ENCODE assay signal across 19 cellular contexts in the genomic region with DNA sequence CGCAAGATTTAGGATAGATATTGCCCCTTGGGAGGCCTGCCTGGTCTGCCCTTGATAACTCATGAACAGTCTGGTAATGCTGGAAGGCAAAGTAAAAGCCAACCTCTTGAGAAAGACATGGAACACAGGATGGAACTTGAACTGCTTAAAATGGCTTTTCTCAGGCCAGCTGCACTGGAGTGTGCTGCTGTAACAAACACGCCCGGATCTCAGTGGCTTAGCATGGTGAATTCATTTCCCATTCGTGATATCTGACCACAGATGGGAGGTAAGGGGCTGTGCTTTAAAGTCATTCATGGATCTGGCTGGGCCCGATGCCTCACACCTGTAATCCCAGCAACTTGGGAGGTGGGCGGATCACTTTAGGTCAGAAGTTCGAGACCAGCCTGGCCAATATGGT.
DNase-seq lines count a peak whose midpoint lies in the region; ATAC-seq, FAIRE-seq and TF ChIP-seq lines count a peak whose summit lies in the region.
"Had no signal": no experiment of that assay in that cellular context is flagged by ENCODE, and none has a peak within 500 bp of the region (broad histone marks: within the 10 kb centered on the region; RNA-seq: fewer than 3 reads in every experiment).

No MANE protein-coding gene starts in this region.

- peaks cover 20% of the 10 kb centered on the region for H3K79me1 ChIP-seq in trophoblast cell (ENCODE audit: low read length)

- FAIRE-seq in GM12891 (lab: Jason Lieb, UNC), result peak; percentile 16
- FAIRE-seq: D721Med, G401.6, GM12892, HTR-8/SVneo had no signal

- TF ChIP-seq CTCF in RWPE2 (IDR thresholded peaks at IDR 0.05; ENCODE audit: poor library complexity, severe bottlenecking) (no peak), left ventricle myocardium inferior (IDR thresholded peaks at IDR 0.05; ENCODE audit: borderline replicate concordance) (no peak)

- H2BK5ac ChIP-seq in trophoblast cell (ENCODE audit: low read depth, low read length, poor library complexity), result peak overlapping the region; percentile 28

- H3K4ac ChIP-seq in trophoblast cell (ENCODE audit: low read depth, low read length), result peak overlapping the region; percentile 21

- H3K27me3 ChIP-seq in RWPE2 (ENCODE audit: insufficient read depth, poor library complexity, severe bottlenecking) (no peaks in the 10 kb centered on the region), trophoblast cell (ENCODE audit: insufficient read depth, low read length) (no peaks in the 10 kb centered on the region), left ventricle myocardium inferior (ENCODE audit: low read depth) (no peaks in the 10 kb centered on the region)
- H3K27me3 ChIP-seq: BLaER1 treated with 17β-estradiol and CSF1 and Interleukin-3, amounts not matched to agents 10 nM and 100 nM had no signal

- H4K8ac ChIP-seq in trophoblast cell (ENCODE audit: low read depth, low read length), result no peak overlapping the region

- H3K4me1 ChIP-seq in RWPE2 (ENCODE audit: insufficient read depth, poor library complexity, severe bottlenecking) (peaks cover 40% of the 10 kb centered on the region), trophoblast cell (ENCODE audit: control insufficient read depth in 1 of 2, insufficient read depth in 2 of 2, low read length in 2 of 2) (peaks cover 24 to 28% of the 10 kb centered on the region in 2 experiments), left ventricle myocardium inferior (no peaks in the 10 kb centered on the region)
- H3K4me1 ChIP-seq: BLaER1 treated with 17β-estradiol and CSF1 and Interleukin-3, amounts not matched to agents 10 nM and 100 nM had no signal

- ATAC-seq in RWPE2 (ENCODE audit: low read depth) (no peak), HG03378 (IDR thresholded peaks at IDR 0.05; ENCODE audit: unreplicated experiment) (no peak)

- peak overlapping the region; percentile 65 for H3K27ac ChIP-seq in RWPE2 (ENCODE audit: poor library complexity, severe bottlenecking)
- H3K27ac ChIP-seq in epithelial cell of prostate, result peak overlapping the region; percentile 83
- peak overlapping the region; percentile 81 for H3K27ac ChIP-seq in trophoblast cell (ENCODE audit: low read depth, low read length)
- H3K27ac ChIP-seq in left ventricle myocardium inferior (replicated peaks), result no peak overlapping the region
- H3K27ac ChIP-seq: BLaER1 treated with 17β-estradiol and CSF1 and Interleukin-3, amounts not matched to agents 10 nM and 100 nM had no signal

- H3K9me3 ChIP-seq in RWPE2 (ENCODE audit: severe bottlenecking), result no peaks in the 10 kb centered on the region
- H3K9me3 ChIP-seq in trophoblast cell (ENCODE audit: insufficient read depth, low read depth, low read length), result no peaks in the 10 kb centered on the region
- H3K9me3 ChIP-seq in left ventricle myocardium inferior (replicated peaks), result no peaks in the 10 kb centered on the region

- H3K4me3 ChIP-seq in RWPE2 (ENCODE audit: severe bottlenecking) (no peak overlapping the region), trophoblast cell (ENCODE audit: low read depth, low read length) (no peak overlapping the region), left ventricle myocardium inferior (no peak overlapping the region)
- H3K4me3 ChIP-seq: BLaER1 treated with 17β-estradiol and CSF1 and Interleukin-3, amounts not matched to agents 10 nM and 100 nM had no signal

- H2BK12ac ChIP-seq in trophoblast cell (ENCODE audit: low read length), result peak overlapping the region; percentile 8

- TF ChIP-seq POLR2A in GM12891 (IDR thresholded peaks at IDR 0.05; ENCODE audit: low read depth, low read length), result no peak

- H2AK5ac ChIP-seq in trophoblast cell (ENCODE audit: low read length), result no peak overlapping the region

- peak overlapping the region; percentile 71 for H4K91ac ChIP-seq in trophoblast cell (ENCODE audit: low read depth, low read length)

- H3K23ac ChIP-seq in trophoblast cell (ENCODE audit: low read length), result peak overlapping the region; percentile 29

- H2AFZ ChIP-seq in trophoblast cell (ENCODE audit: insufficient read depth, low read length, poor library complexity), result no peak overlapping the region

- intact Hi-C loops in left ventricle myocardium inferior (cut with micrococcal nuclease), result no loop called here

- peak overlapping the region; percentile 5 for H2BK120ac ChIP-seq in trophoblast cell (ENCODE audit: insufficient read depth, low read length, poor library complexity)

- H3K9ac ChIP-seq in trophoblast cell (ENCODE audit: low read length), result no peak overlapping the region
- H3K9ac ChIP-seq: BLaER1 treated with 17β-estradiol and CSF1 and Interleukin-3, amounts not matched to agents 10 nM and 100 nM had no signal

- no peak overlapping the region for H3K4me2 ChIP-seq in trophoblast cell (ENCODE audit: low read length)
- H3K4me2 ChIP-seq: BLaER1 treated with 17β-estradiol and CSF1 and Interleukin-3, amounts not matched to agents 10 nM and 100 nM had no signal

- WGBS in trophoblast cell (ENCODE audit: extremely low coverage, insufficient coverage, insufficient read length), result no CpG with 5 or more reads among the region's 7 CpGs

- peak overlapping the region; percentile 16 for H3K18ac ChIP-seq in trophoblast cell (ENCODE audit: low read length)

- H3K79me2 ChIP-seq in trophoblast cell (ENCODE audit: control insufficient read depth, insufficient read depth, low read length, poor library complexity), result peaks cover 2% of the 10 kb centered on the region

- H3K14ac ChIP-seq in trophoblast cell (ENCODE audit: low read length), result peak overlapping the region; percentile 63

- H3K36me3 ChIP-seq in RWPE2 (ENCODE audit: low read depth) (no peaks in the 10 kb centered on the region), trophoblast cell (ENCODE audit: control insufficient read depth in 1 of 2, insufficient read depth in 2 of 2, low read length in 2 of 2) (no peaks in the 10 kb centered on the region), left ventricle myocardium inferior (no peaks in the 10 kb centered on the region)
- H3K36me3 ChIP-seq: BLaER1 treated with 17β-estradiol and CSF1 and Interleukin-3, amounts not matched to agents 10 nM and 100 nM had no signal

- DNase-seq in GM12891 (ENCODE audit: insufficient read length, low spot score) (no peak), RWPE2 (ENCODE audit: low spot score) (no peak), epithelial cell of prostate (ENCODE audit: low read depth, low spot score) (no peak), trophoblast cell (peak in 1 of 2 donors; percentile 20), left ventricle myocardium inferior (no peak), COLO668 (lab: John Stamatoyannopoulos, UW; ENCODE audit: unreplicated experiment) (no peak), SKM-1 (lab: John Stamatoyannopoulos, UW; ENCODE audit: unreplicated experiment) (no peak)
- DNase-seq: ACHN; CD4-positive, CD25-positive, alpha-beta regulatory T cell; DMS153; DMS79 treated with DMSO at 0.1 percent for 48 hours; EL; GOT3 had no signal

- H4K12ac ChIP-seq in trophoblast cell (ENCODE audit: low read depth, low read length), result no peak overlapping the region

TF ChIP-seq in GM12891, 5 proteins besides CTCF, POLR2A, EP300 and RAD21:
- TF ChIP-seq TAF1 (IDR thresholded peaks at IDR 0.05; ENCODE audit: low read depth, low read length), result no peak
- TF ChIP-seq PAX5 (IDR thresholded peaks at IDR 0.05; ENCODE audit: insufficient read depth, low read length, severe bottlenecking), result no peak
- TF ChIP-seq SPI1 (IDR thresholded peaks at IDR 0.05; ENCODE audit: low read depth, low read length), result no peak
- no peak for TF ChIP-seq POU2F2 (IDR thresholded peaks at IDR 0.05; ENCODE audit: low read depth, low read length)
- TF ChIP-seq POLR2AphosphoS5 (IDR thresholded peaks at IDR 0.05; ENCODE audit: low read depth, low read length), result no peak
